9 cellular contexts compared by ENCODE assay signal in genomic region chr18:67783215-67783946, GRCh38.
DNase-seq lines count a peak whose midpoint lies in the region; TF ChIP-seq lines count a peak whose summit lies in the region.
"Had no signal": no experiment of that assay in that cellular context is flagged by ENCODE, and none has a peak within 500 bp of the region (broad histone marks: within the 10 kb centered on the region; RNA-seq: fewer than 3 reads in every experiment).

No MANE protein-coding gene starts in this region.

- no peaks in the 10 kb centered on the region for H3K36me3 ChIP-seq in endodermal cell (ENCODE audit: control insufficient read depth, insufficient read depth, low read length)
- H3K36me3 ChIP-seq in testis (ENCODE audit: low read depth, missing control alignments), result no peaks in the 10 kb centered on the region

- H3K27ac ChIP-seq in endodermal cell (ENCODE audit: low read depth, low read length), result no peak overlapping the region
- H3K27ac ChIP-seq in testis, result no peak overlapping the region

- DNase-seq in DMS53 treated with DMSO at 0.1 percent for 48 hours (lab: John Stamatoyannopoulos, UW; ENCODE audit: unreplicated experiment) (peak; percentile 82), OCI-M1 (lab: John Stamatoyannopoulos, UW) (peak; percentile 91), dedifferentiated amniotic fluid mesenchymal stem cell (ENCODE audit: extremely low spot score) (peak; percentile 79), non-pigmented ciliary epithelial cell (ENCODE audit: low read depth) (peak; percentile 83), GM13977 (ENCODE audit: low spot score) (no peak), NCI-H2227 (lab: John Stamatoyannopoulos, UW; ENCODE audit: unreplicated experiment) (no peak), endodermal cell (no peak), testis (no peak)
- DNase-seq: occipital lobe had no signal

- H3K9me3 ChIP-seq in endodermal cell (ENCODE audit: control insufficient read depth, low read length) (no peaks in the 10 kb centered on the region), testis (no peaks in the 10 kb centered on the region)

- no peaks in the 10 kb centered on the region for H3K36me3 Mint-ChIP-seq in endodermal cell (ENCODE audit: low read depth)

- in situ Hi-C loops in GM13977 (cut with MboI; ENCODE audit: low pct_unique_long_range_greater_than_20kb, low sequenced_read_pairs, unreplicated experiment), result no loop called here

- no peaks in the 10 kb centered on the region for H3K27me3 Mint-ChIP-seq in endodermal cell (ENCODE audit: insufficient read depth)

- no peaks in the 10 kb centered on the region for H3K4me1 Mint-ChIP-seq in endodermal cell

- no peak for TF ChIP-seq POLR2A in testis (IDR thresholded peaks at IDR 0.05)

- H3K9me3 Mint-ChIP-seq in endodermal cell, result no peaks in the 10 kb centered on the region

- WGBS in endodermal cell (ENCODE audit: insufficient coverage in 1 of 2, insufficient read length in 1 of 2), 2 experiments, result 63% methylated on average over 1 of the region's 1 CpG; no CpG with 5 or more reads in 1 of the 2 experiments
- WGBS in testis, 2 donors, result 83 to 95% methylated on average over 1 of the region's 1 CpG

- H3K4me1 ChIP-seq in endodermal cell (ENCODE audit: control insufficient read depth, insufficient read depth, low read length) (no peaks in the 10 kb centered on the region), testis (no peaks in the 10 kb centered on the region)

- no peak overlapping the region for H3K9ac ChIP-seq in endodermal cell (ENCODE audit: extremely low read depth, low read length, poor library complexity, severe bottlenecking)

- no peaks in the 10 kb centered on the region for H3K27me3 ChIP-seq in endodermal cell (ENCODE audit: control insufficient read depth, insufficient read depth, low read length, poor library complexity, severe bottlenecking)
- no peaks in the 10 kb centered on the region for H3K27me3 ChIP-seq in testis

- TF ChIP-seq CTCF in GM13977 (IDR thresholded peaks at IDR 0.05; ENCODE audit: extremely low read depth, insufficient read depth, missing control alignments) (no peak), endodermal cell (conservative IDR thresholded peaks at IDR 0.05) (no peak), testis (IDR thresholded peaks at IDR 0.05) (no peak)

- no peak overlapping the region for H3K4me3 Mint-ChIP-seq in endodermal cell

- intact Hi-C loops in testis (cut with DNase I; ENCODE audit: low total_unique reads), result no loop called here

- no peak overlapping the region for H3K27ac Mint-ChIP-seq in endodermal cell

- H3K4me3 ChIP-seq in endodermal cell (ENCODE audit: low read length) (no peak overlapping the region), testis (no peak overlapping the region)

Comparison
In these comparisons a context has a peak if more than half of its experiments do, and no peak if none do; other contexts are left out.
1. DNase-seq: peak in DMS53 treated with DMSO at 0.1 percent for 48 hours (single experiment), OCI-M1 (single experiment), dedifferentiated amniotic fluid mesenchymal stem cell (single experiment) and non-pigmented ciliary epithelial cell (single experiment); none in GM13977 (single experiment), NCI-H2227 (single experiment), endodermal cell (single experiment) and testis (single experiment).